25 cellular contexts compared by ENCODE assay signal in the genomic region with DNA sequence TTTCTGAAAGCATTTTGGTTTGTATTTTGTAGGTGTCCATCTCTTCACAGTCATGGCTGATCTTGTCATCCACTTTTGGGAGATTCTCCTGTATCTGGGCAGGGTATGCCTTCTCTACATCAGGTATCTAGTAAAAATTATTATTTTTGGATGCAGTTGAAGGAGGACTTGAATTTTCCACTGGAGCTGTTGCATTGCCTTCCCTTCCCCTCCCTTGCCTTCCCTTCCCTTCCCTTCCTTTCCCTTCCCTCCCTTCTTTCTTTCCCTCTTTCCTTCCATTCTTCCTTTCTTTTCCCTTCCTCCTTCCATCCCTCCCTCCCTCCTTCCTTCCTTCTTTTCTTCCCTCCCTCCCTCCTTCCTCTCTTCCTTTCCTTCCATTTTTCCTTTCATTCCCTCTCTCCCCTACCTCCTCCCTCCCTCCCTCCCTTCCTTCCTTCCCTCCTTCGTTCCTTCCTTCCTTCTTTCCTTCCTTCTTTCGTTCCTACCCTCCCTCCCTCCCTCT. TPM values are rescaled to one million over a fixed set of nuclear protein-coding genes. Genes with fewer than 3 reads are reported as not detected.
"Had no signal": no experiment of that assay in that cellular context is flagged by ENCODE, and none has a peak within 500 bp of the region (broad histone marks: within the 10 kb centered on the region; RNA-seq: fewer than 3 reads in every experiment).

No MANE protein-coding gene starts in this region.

- H3K4me3 ChIP-seq: PC-9, Peyer's patch, SJCRH30 had no signal

- H2AFZ ChIP-seq: PC-9 had no signal

- H3K9me3 Mint-ChIP-seq: T-cell had no signal

- ATAC-seq: Right ventricle myocardium inferior, SK-N-SH treated with all-trans-retinoic acid at 6 μM for 48 hours, T-cell had no signal

- H3K9me3 ChIP-seq: Peyer's patch, SJCRH30 had no signal

- H3K4me1 ChIP-seq: Peyer's patch, SJCRH30 had no signal

- H3K27ac Mint-ChIP-seq: T-cell had no signal

- H3K36me3 Mint-ChIP-seq: T-cell had no signal

- H3K4me2 ChIP-seq: KMS-11, PC-9 had no signal

- H3K9ac ChIP-seq: KMS-11 had no signal

- H3K27ac ChIP-seq: KMS-11, PC-9, Peyer's patch, SJCRH30 had no signal

- DNase-seq: IMR-90; Kasumi-1; MM.1S; NCI-H1092 treated with DMSO at 0.1 percent for 48 hours; NCI-H1436; NCI-H187; NCI-H2171 treated with DMSO at 0.1 percent for 48 hours; NCI-H345; NCI-H446 treated with DMSO at 0.1 percent for 48 hours; NCI-H510A treated with DMSO at 0.1 percent for 48 hours; NCI-H526; NCI-H82; NK-92 treated with Interleukin-12 subunit alpha and Interleukin-12 subunit beta, amount 100 ng/mL, for 24 hours; OCI-M1; PC-9; Peyer's patch; SHP77 treated with DMSO at 0.1 percent for 48 hours; SJCRH30; T-cell had no signal

- H3K4me3 Mint-ChIP-seq: T-cell had no signal

- H3K36me3 ChIP-seq: Peyer's patch, SJCRH30 had no signal

- H3K27me3 ChIP-seq: Peyer's patch, SJCRH30 had no signal

RNA-seq across cellular contexts. Expression of gene CPHXL, which starts 33.8 kb away (rescaled TPM):
- total RNA-seq: HT-29, IMR-90, M059J, PC-9, Peyer's patch, Right ventricle myocardium inferior, RPMI7951, SJCRH30, T-cell had no signal
- polyA plus RNA-seq: IMR-90 had no signal

RNA-seq across cellular contexts. Expression of gene DUXB, which starts 58.8 kb away (rescaled TPM):
- total RNA-seq: HT-29, IMR-90, M059J, PC-9, Peyer's patch, Right ventricle myocardium inferior, RPMI7951, SJCRH30, T-cell had no signal
- polyA plus RNA-seq: IMR-90 had no signal
